Comparison of ENCODE assay signal across 8 cellular contexts in genomic region chr19:43780706-43781525, GRCh38. TPM values are rescaled to one million over a fixed set of nuclear protein-coding genes. Genes with fewer than 3 reads are reported as not detected.
DNase-seq lines count a peak whose midpoint lies in the region; ATAC-seq and TF ChIP-seq lines count a peak whose summit lies in the region.

KCNN4 (minus strand) TSS chr19:43780973; CDS start chr19:43780861, 112 bp downstream.

- H3K4me3 Mint-ChIP-seq in osteocyte (ENCODE audit: unreplicated experiment): no peak within 1 kb of the TSS

- no peak for DNase-seq in NCI-H460 (ENCODE audit: extremely low read depth, low read depth)
- DNase-seq in activated CD8-positive, alpha-beta memory T cell treated with anti-CD3 and anti-CD28 coated beads, Interleukin-2, amount 50 U/mL, for 24 hours (ENCODE audit: extremely low read depth): peak; percentile 52
- peak; percentile 19 for DNase-seq in fibroblast of pulmonary artery (ENCODE audit: low read depth)
- DNase-seq in stimulated activated CD4-positive, alpha-beta T cell treated with anti-CD3 and anti-CD28 coated beads, TNF-alpha, amount 100 ng/mL, for 24 hours (ENCODE audit: low read depth in 3 of 3): peak in 2 of 3 experiments; percentile 58 to 79
- DNase-seq in D341Med (ENCODE audit: low spot score): no peak
- no peak for DNase-seq in osteocyte (ENCODE audit: extremely low spot score, unreplicated experiment)

- H3K36me3 Mint-ChIP-seq in osteocyte (ENCODE audit: unreplicated experiment): no peaks in the 10 kb centered on the region

- peaks cover 61% of the 10 kb centered on the region for H3K4me1 Mint-ChIP-seq in osteocyte (ENCODE audit: unreplicated experiment)

- ATAC-seq in GM18909 (IDR thresholded peaks at IDR 0.05; ENCODE audit: poor library complexity, unreplicated experiment): peak; percentile 42
- ATAC-seq in HG03442 (IDR thresholded peaks at IDR 0.05; ENCODE audit: unreplicated experiment): no peak

- no peaks in the 10 kb centered on the region for H3K9me3 Mint-ChIP-seq in osteocyte (ENCODE audit: unreplicated experiment)

- no peak within 1 kb of the TSS for H3K4me3 ChIP-seq in fibroblast of pulmonary artery (replicated peaks; ENCODE audit: low read depth, low read length)

- TF ChIP-seq CTCF in fibroblast of pulmonary artery (IDR thresholded peaks at IDR 0.05; ENCODE audit: low read length, missing control alignments) (no peak), osteocyte (IDR thresholded peaks at IDR 0.05) (no peak)

- H3K27ac Mint-ChIP-seq in osteocyte (ENCODE audit: unreplicated experiment): no peak within 1 kb of the TSS

- H3K27me3 Mint-ChIP-seq in osteocyte (ENCODE audit: unreplicated experiment): no peaks in the 10 kb centered on the region

RNA-seq across cellular contexts. Expression of gene KCNN4, which starts in this region (rescaled TPM):
- total RNA-seq in NCI-H460 (2014; rRNA removed; shearing (Covaris generic)): 22.9 and 23.5 TPM in 2 replicates
- polyA plus RNA-seq in NCI-H460 (2014; cell fraction: nucleus; rRNA removed): 61.0 and 71.7 TPM in 2 replicates
- 0.64 and 1.5 TPM in 2 replicates for total RNA-seq in osteocyte

Comparison
In these comparisons a context has a peak if more than half of its experiments do, and no peak if none do; other contexts are left out.
1. DNase-seq: peak in activated CD8-positive, alpha-beta memory T cell treated with anti-CD3 and anti-CD28 coated beads, Interleukin-2, amount 50 U/mL, for 24 hours (single experiment), fibroblast of pulmonary artery (single experiment) and stimulated activated CD4-positive, alpha-beta T cell treated with anti-CD3 and anti-CD28 coated beads, TNF-alpha, amount 100 ng/mL, for 24 hours (2 of 3); none in NCI-H460 (single experiment), D341Med (single experiment) and osteocyte (single experiment).